In the genomic region with DNA sequence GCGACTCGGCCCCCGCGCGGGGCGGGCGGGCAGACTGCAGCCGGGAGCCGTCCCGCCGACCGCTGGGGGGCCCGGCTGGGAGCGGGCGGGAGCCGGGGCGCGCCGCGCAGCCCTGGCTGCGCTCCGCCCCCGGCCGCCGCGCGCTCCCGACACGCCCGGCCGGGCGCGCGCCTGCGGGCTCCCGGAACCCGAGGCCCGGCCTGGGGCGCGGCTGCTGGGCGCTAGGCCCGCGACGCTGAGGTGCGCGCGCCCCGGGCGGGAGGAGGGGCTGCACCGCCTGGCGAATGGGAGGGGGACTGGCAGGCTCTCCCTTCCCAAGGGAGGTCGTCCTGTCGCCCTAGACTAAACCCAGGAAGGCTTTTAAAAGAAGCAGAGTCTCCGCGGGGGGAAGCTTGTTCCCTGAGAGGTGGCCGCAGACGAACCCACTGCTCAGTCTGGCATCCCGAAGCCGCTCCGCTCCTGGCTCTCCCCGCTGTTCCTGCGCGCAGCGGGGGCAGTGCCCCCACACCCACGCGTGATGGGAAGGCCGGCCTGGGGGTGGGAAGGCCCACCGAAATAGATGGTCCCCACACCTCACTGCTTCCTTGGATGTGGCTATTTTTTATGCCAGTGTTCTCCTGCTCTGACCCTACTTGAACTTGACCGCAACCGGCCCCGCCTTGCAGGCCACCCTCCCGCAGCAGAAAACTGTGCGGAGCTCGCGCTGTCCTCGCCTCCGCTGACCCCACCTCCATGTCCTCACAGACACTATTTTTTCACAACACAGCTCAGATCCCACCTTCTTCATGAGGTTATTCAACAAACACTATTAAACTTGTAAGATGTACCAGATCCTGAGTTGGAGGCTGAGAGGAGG, we compare ENCODE assay signal across 8 cellular contexts.
DNase-seq lines count a peak whose midpoint lies in the region; ATAC-seq lines count a peak whose summit lies in the region.

A gene with protein sequence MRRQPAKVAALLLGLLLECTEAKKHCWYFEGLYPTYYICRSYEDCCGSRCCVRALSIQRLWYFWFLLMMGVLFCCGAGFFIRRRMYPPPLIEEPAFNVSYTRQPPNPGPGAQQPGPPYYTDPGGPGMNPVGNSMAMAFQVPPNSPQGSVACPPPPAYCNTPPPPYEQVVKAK (minus strand): TSS at position 125 of the 856 bp plus-strand sequence. CDS start 178 bp downstream, outside the sequence.

- H3K36me3 ChIP-seq in ACC112 (ENCODE audit: insufficient read depth, low read length) = no peaks in the 10 kb centered on the region

- H3K4me1 ChIP-seq in ACC112 (ENCODE audit: control insufficient read depth, insufficient read depth, low read length, unreplicated experiment) = peaks cover 39% of the 10 kb centered on the region

- ATAC-seq in GM18858 (IDR thresholded peaks at IDR 0.05; ENCODE audit: unreplicated experiment) (peak; percentile 21), HG03045 (IDR thresholded peaks at IDR 0.05; ENCODE audit: unreplicated experiment) (peak; percentile 51)

- H2AFZ ChIP-seq in ACC112 (ENCODE audit: low read length, unreplicated experiment) = peak within 1 kb of the TSS; percentile 95

- H3K27ac ChIP-seq in ACC112 (ENCODE audit: low read depth, low read length) = peak within 1 kb of the TSS; percentile 89
- peak within 1 kb of the TSS; percentile 77 for H3K27ac ChIP-seq in layer of hippocampus (ENCODE audit: low read depth, low read length)

- no peaks in the 10 kb centered on the region for H3K27me3 ChIP-seq in ACC112 (ENCODE audit: insufficient read depth, low read length)
- H3K27me3 ChIP-seq in layer of hippocampus (ENCODE audit: control insufficient read depth, insufficient read depth, low read length) = no peaks in the 10 kb centered on the region

- DNase-seq in NCI-H2227 treated with DMSO at 0.1 percent for 48 hours (lab: John Stamatoyannopoulos, UW) (peak; percentile 17), dedifferentiated amniotic fluid mesenchymal stem cell (ENCODE audit: extremely low spot score) (peak; percentile 47)
- peak; percentile 63 for DNase-seq in activated CD4-positive, alpha-beta T cell treated with anti-CD3 and anti-CD28 coated beads for 48 hours
- peak; percentile 45 to 60 for DNase-seq in stimulated activated CD4-positive, alpha-beta T cell treated with anti-CD3 and anti-CD28 coated beads, Interleukin-1b, Interleukin-23, amount 100 ng/mL, for 4 hours (ENCODE audit: low read depth in 2 of 2)

- peak within 1 kb of the TSS; percentile 95 for H3K4me3 ChIP-seq in ACC112 (ENCODE audit: low read depth, low read length)

- peaks cover 36% of the 10 kb centered on the region for H3K79me2 ChIP-seq in ACC112 (ENCODE audit: control insufficient read depth, insufficient read depth, low read length, unreplicated experiment)

Comparison
In these comparisons a context has a peak if more than half of its experiments do, and no peak if none do; other contexts are left out.
1. Peak in every context shown above with its lines: DNase-seq, ATAC-seq, H3K4me3 ChIP-seq and H3K27ac ChIP-seq.